19 cellular contexts compared by ENCODE assay signal in genomic region chr1:94697839-94698238, GRCh38.
A peak's percentile ranks its signal among the peaks of the same experiment; 100 is the strongest.
DNase-seq lines count a peak whose midpoint lies in the region; ATAC-seq and TF ChIP-seq lines count a peak whose summit lies in the region.
"Had no signal": no experiment of that assay in that cellular context is flagged by ENCODE, and none has a peak within 500 bp of the region (broad histone marks: within the 10 kb centered on the region; RNA-seq: fewer than 3 reads in every experiment).

No MANE protein-coding gene starts in this region.

- no peak for ATAC-seq in activated CD8-positive, alpha-beta T cell treated with anti-CD3 and anti-CD28 coated beads, Interleukin-2, amount 10 ng/mL, durations not matched to agents 7 days and 5 days
- no peak for ATAC-seq in GM21576 (IDR thresholded peaks at IDR 0.05; ENCODE audit: unreplicated experiment)
- ATAC-seq: sciatic nerve; stimulated activated memory B cell treated with anti-CD40 and anti-IgM and Interleukin-4, amounts not matched to agents 10 μg/mL and 1 μg/mL and 100 μg/mL, for 72 hours had no signal

- peak overlapping the region; percentile 39 to 85 (median 72) for H3K27ac Mint-ChIP-seq in nephron
- no peak overlapping the region for H3K27ac Mint-ChIP-seq in activated CD8-positive, alpha-beta T cell treated with anti-CD3 and anti-CD28 coated beads, Interleukin-2, amount 10 ng/mL, durations not matched to agents 7 days and 5 days
- H3K27ac Mint-ChIP-seq: activated naive CD8-positive, alpha-beta T cell; neural progenitor cell; stimulated activated memory B cell treated with anti-CD40 and anti-IgM and Interleukin-4, amounts not matched to agents 10 μg/mL and 1 μg/mL and 100 μg/mL, for 72 hours had no signal

- peaks cover 5% of the 10 kb centered on the region for H3K9me3 Mint-ChIP-seq in nephron
- no peaks in the 10 kb centered on the region for H3K9me3 Mint-ChIP-seq in activated CD8-positive, alpha-beta T cell treated with anti-CD3 and anti-CD28 coated beads, Interleukin-2, amount 10 ng/mL, durations not matched to agents 7 days and 5 days (ENCODE audit: insufficient read depth)
- H3K9me3 Mint-ChIP-seq: stimulated activated memory B cell treated with anti-CD40 and anti-IgM and Interleukin-4, amounts not matched to agents 10 μg/mL and 1 μg/mL and 100 μg/mL, for 72 hours had no signal

- H3K27me3 Mint-ChIP-seq in nephron (ENCODE audit: low read depth): peaks cover 3% of the 10 kb centered on the region
- H3K27me3 Mint-ChIP-seq in activated CD8-positive, alpha-beta T cell treated with anti-CD3 and anti-CD28 coated beads, Interleukin-2, amount 10 ng/mL, durations not matched to agents 7 days and 5 days (ENCODE audit: low read depth): peaks cover 17% of the 10 kb centered on the region

- peak; percentile 68 for DNase-seq in DMS53 (lab: John Stamatoyannopoulos, UW)
- peak; percentile 69 for DNase-seq in NCI-H1436 treated with DMSO at 0.1 percent for 48 hours (lab: John Stamatoyannopoulos, UW)
- DNase-seq in NCI-H82 treated with DMSO at 0.1 percent for 48 hours (lab: John Stamatoyannopoulos, UW; ENCODE audit: unreplicated experiment): peak; percentile 14
- DNase-seq in activated CD8-positive, alpha-beta T cell treated with anti-CD3 and anti-CD28 coated beads, Interleukin-2, amount 10 ng/mL, durations not matched to agents 7 days and 5 days: no peak
- no peak for DNase-seq in iPS-NIHi11 (ENCODE audit: low spot score)
- no peak for DNase-seq in SK-N-DZ (ENCODE audit: low spot score)
- DNase-seq: activated CD4-positive, alpha-beta T cell treated with anti-CD3 and anti-CD28 coated beads for 4 hours; activated T-cell treated with anti-CD3 and anti-CD28 coated beads, Interleukin-2, amount 50 U/mL, for 1 hour; effector CD4-positive, alpha-beta T cell; mammary epithelial cell; NCI-H526; RPMI8226; T-helper 2 cell had no signal

- POLR2A ChIA-PET in activated CD8-positive, alpha-beta T cell treated with anti-CD3 and anti-CD28 coated beads, Interleukin-2, amount 10 ng/mL, durations not matched to agents 7 days and 5 days (lab: Charles Lee): no interaction called here

- CTCF ChIA-PET in activated CD8-positive, alpha-beta T cell treated with anti-CD3 and anti-CD28 coated beads, Interleukin-2, amount 10 ng/mL, durations not matched to agents 7 days and 5 days (lab: Charles Lee): no interaction called here

- peaks cover 6% of the 10 kb centered on the region for H3K36me3 Mint-ChIP-seq in nephron (ENCODE audit: low read depth)
- no peaks in the 10 kb centered on the region for H3K36me3 Mint-ChIP-seq in activated CD8-positive, alpha-beta T cell treated with anti-CD3 and anti-CD28 coated beads, Interleukin-2, amount 10 ng/mL, durations not matched to agents 7 days and 5 days (ENCODE audit: low read depth)
- H3K36me3 Mint-ChIP-seq: activated naive CD8-positive, alpha-beta T cell; neural progenitor cell; stimulated activated memory B cell treated with anti-CD40 and anti-IgM and Interleukin-4, amounts not matched to agents 10 μg/mL and 1 μg/mL and 100 μg/mL, for 72 hours had no signal

- no peak overlapping the region for H3K4me3 Mint-ChIP-seq in nephron
- no peak overlapping the region for H3K4me3 Mint-ChIP-seq in activated CD8-positive, alpha-beta T cell treated with anti-CD3 and anti-CD28 coated beads, Interleukin-2, amount 10 ng/mL, durations not matched to agents 7 days and 5 days
- H3K4me3 Mint-ChIP-seq: activated naive CD8-positive, alpha-beta T cell; neural progenitor cell; stimulated activated memory B cell treated with anti-CD40 and anti-IgM and Interleukin-4, amounts not matched to agents 10 μg/mL and 1 μg/mL and 100 μg/mL, for 72 hours had no signal

- TF ChIP-seq CTCF in nephron (IDR thresholded peaks at IDR 0.05; ENCODE audit: unreplicated experiment in 3 of 3): no peak

- H3K4me1 Mint-ChIP-seq in nephron: peaks cover 38% of the 10 kb centered on the region
- peaks cover 6% of the 10 kb centered on the region for H3K4me1 Mint-ChIP-seq in activated CD8-positive, alpha-beta T cell treated with anti-CD3 and anti-CD28 coated beads, Interleukin-2, amount 10 ng/mL, durations not matched to agents 7 days and 5 days (ENCODE audit: low read depth)
- H3K4me1 Mint-ChIP-seq: stimulated activated memory B cell treated with anti-CD40 and anti-IgM and Interleukin-4, amounts not matched to agents 10 μg/mL and 1 μg/mL and 100 μg/mL, for 72 hours had no signal

Comparison
In these comparisons a context has a peak if more than half of its experiments do, and no peak if none do; other contexts are left out.
1. DNase-seq: peak in DMS53 (single experiment), NCI-H1436 treated with DMSO at 0.1 percent for 48 hours (single experiment) and NCI-H82 treated with DMSO at 0.1 percent for 48 hours (single experiment); none in activated CD8-positive, alpha-beta T cell treated with anti-CD3 and anti-CD28 coated beads, Interleukin-2, amount 10 ng/mL, durations not matched to agents 7 days and 5 days (single experiment), iPS-NIHi11 (single experiment) and SK-N-DZ (single experiment).